1 cellular context compared by ENCODE assay signal in the genomic region with DNA sequence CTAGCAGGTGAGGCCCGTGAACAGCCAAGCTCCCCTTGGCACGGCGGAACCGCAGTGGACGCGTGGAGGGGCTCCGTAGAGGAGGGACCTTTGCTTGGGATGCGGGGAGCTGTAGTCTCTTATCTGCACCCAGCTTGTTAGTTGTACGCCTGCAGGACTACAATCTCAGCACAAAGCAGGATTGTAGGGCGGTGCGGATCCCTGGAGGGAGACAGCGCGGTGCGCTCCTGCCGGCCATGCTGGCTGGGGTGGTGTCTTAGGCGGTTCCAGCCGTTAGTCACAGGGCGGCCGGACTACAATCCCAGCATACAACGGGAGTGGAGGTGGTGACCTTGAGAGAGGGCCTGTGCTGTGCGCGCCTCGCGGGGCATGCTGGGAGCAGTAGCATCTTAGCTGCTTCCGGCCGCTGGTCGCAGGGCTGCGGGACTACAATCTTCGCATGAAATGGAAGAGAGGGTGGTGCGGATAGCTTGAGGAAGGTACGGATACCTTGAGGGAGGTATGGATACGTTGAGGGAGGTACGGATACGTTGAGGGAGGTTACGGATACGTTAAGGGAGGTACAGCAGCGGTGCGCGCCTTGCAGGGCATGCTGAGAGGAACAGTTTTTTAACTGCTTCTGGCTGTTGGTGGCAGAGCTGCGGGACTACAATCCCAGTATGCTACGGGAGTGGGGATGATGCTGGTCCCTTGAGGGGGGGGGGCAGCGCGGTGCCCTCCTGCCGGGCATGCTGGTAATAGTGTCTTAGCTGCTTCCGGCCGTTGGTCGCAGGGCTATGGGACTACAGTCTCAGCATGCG.
TF ChIP-seq lines count a peak whose summit lies in the region.

No MANE protein-coding gene starts in this region.

TF ChIP-seq in K562, 482 proteins besides CTCF, POLR2A, EP300 and RAD21 (continued from another document and continues in another):
- TF ChIP-seq, protein P1, sequence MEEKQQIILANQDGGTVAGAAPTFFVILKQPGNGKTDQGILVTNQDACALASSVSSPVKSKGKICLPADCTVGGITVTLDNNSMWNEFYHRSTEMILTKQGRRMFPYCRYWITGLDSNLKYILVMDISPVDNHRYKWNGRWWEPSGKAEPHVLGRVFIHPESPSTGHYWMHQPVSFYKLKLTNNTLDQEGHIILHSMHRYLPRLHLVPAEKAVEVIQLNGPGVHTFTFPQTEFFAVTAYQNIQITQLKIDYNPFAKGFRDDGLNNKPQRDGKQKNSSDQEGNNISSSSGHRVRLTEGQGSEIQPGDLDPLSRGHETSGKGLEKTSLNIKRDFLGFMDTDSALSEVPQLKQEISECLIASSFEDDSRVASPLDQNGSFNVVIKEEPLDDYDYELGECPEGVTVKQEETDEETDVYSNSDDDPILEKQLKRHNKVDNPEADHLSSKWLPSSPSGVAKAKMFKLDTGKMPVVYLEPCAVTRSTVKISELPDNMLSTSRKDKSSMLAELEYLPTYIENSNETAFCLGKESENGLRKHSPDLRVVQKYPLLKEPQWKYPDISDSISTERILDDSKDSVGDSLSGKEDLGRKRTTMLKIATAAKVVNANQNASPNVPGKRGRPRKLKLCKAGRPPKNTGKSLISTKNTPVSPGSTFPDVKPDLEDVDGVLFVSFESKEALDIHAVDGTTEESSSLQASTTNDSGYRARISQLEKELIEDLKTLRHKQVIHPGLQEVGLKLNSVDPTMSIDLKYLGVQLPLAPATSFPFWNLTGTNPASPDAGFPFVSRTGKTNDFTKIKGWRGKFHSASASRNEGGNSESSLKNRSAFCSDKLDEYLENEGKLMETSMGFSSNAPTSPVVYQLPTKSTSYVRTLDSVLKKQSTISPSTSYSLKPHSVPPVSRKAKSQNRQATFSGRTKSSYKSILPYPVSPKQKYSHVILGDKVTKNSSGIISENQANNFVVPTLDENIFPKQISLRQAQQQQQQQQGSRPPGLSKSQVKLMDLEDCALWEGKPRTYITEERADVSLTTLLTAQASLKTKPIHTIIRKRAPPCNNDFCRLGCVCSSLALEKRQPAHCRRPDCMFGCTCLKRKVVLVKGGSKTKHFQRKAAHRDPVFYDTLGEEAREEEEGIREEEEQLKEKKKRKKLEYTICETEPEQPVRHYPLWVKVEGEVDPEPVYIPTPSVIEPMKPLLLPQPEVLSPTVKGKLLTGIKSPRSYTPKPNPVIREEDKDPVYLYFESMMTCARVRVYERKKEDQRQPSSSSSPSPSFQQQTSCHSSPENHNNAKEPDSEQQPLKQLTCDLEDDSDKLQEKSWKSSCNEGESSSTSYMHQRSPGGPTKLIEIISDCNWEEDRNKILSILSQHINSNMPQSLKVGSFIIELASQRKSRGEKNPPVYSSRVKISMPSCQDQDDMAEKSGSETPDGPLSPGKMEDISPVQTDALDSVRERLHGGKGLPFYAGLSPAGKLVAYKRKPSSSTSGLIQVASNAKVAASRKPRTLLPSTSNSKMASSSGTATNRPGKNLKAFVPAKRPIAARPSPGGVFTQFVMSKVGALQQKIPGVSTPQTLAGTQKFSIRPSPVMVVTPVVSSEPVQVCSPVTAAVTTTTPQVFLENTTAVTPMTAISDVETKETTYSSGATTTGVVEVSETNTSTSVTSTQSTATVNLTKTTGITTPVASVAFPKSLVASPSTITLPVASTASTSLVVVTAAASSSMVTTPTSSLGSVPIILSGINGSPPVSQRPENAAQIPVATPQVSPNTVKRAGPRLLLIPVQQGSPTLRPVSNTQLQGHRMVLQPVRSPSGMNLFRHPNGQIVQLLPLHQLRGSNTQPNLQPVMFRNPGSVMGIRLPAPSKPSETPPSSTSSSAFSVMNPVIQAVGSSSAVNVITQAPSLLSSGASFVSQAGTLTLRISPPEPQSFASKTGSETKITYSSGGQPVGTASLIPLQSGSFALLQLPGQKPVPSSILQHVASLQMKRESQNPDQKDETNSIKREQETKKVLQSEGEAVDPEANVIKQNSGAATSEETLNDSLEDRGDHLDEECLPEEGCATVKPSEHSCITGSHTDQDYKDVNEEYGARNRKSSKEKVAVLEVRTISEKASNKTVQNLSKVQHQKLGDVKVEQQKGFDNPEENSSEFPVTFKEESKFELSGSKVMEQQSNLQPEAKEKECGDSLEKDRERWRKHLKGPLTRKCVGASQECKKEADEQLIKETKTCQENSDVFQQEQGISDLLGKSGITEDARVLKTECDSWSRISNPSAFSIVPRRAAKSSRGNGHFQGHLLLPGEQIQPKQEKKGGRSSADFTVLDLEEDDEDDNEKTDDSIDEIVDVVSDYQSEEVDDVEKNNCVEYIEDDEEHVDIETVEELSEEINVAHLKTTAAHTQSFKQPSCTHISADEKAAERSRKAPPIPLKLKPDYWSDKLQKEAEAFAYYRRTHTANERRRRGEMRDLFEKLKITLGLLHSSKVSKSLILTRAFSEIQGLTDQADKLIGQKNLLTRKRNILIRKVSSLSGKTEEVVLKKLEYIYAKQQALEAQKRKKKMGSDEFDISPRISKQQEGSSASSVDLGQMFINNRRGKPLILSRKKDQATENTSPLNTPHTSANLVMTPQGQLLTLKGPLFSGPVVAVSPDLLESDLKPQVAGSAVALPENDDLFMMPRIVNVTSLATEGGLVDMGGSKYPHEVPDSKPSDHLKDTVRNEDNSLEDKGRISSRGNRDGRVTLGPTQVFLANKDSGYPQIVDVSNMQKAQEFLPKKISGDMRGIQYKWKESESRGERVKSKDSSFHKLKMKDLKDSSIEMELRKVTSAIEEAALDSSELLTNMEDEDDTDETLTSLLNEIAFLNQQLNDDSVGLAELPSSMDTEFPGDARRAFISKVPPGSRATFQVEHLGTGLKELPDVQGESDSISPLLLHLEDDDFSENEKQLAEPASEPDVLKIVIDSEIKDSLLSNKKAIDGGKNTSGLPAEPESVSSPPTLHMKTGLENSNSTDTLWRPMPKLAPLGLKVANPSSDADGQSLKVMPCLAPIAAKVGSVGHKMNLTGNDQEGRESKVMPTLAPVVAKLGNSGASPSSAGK (IDR thresholded peaks at IDR 0.05) = peak; percentile 37
- TF ChIP-seq ILF3 (IDR thresholded peaks at IDR 0.05; ENCODE audit: borderline replicate concordance) (no peak), E2F3 (CRISPR knock-in tag; IDR thresholded peaks at IDR 0.05) (0 out of 2 replicates have a peak, but pooled peaks have one; percentile 74), FOSL1 (tag; conservative IDR thresholded peaks at IDR 0.05) (0 out of 2 replicates have a peak, but pooled peaks have one; percentile 12), ZNF740 (CRISPR knock-in tag; IDR thresholded peaks at IDR 0.05) (0 out of 2 replicates have a peak, but pooled peaks have one; percentile 63), ZNF740 (tag; IDR thresholded peaks at IDR 0.05) (peak in 1 of 2 experiments; percentile 47; a peak in 1 of 4 replicates), MXI1 (IDR thresholded peaks at IDR 0.05; ENCODE audit: low read depth, low read length) (peak; percentile 10; the same call in 1 of the 2 replicates), TAF9B (IDR thresholded peaks at IDR 0.05; ENCODE audit: partially characterized antibody) (peak; percentile 68), CREB3L1 (IDR thresholded peaks at IDR 0.05; ENCODE audit: borderline replicate concordance, low read depth) (peak; percentile 74), ZNF75A (CRISPR knock-in tag; IDR thresholded peaks at IDR 0.05) (no peak), MTA1 (IDR thresholded peaks at IDR 0.05; ENCODE audit: borderline replicate concordance) (no peak), ARID3A (IDR thresholded peaks at IDR 0.05; ENCODE audit: borderline replicate concordance, low read depth, low read length) (no peak), RCOR1 (IDR thresholded peaks at IDR 0.05; ENCODE audit: borderline replicate concordance in 1 of 2, low read depth in 2 of 2, low read length in 2 of 2) (peak in 1 of 2 experiments; percentile 20; a peak in 1 of 4 replicates), MAFK (IDR thresholded peaks at IDR 0.05; ENCODE audit: low read length) (no peak), ZNF668 (CRISPR knock-in tag; IDR thresholded peaks at IDR 0.05) (no peak), KDM4B (IDR thresholded peaks at IDR 0.05; ENCODE audit: borderline replicate concordance in 2 of 2, low read depth in 1 of 2) (0 out of 4 replicates have a peak, but pooled peaks of 1 of the 2 experiments have one; percentile 21), CXXC5 (CRISPR knock-in tag; IDR thresholded peaks at IDR 0.05) (peak; percentile 52), ELK3 (CRISPR knock-in tag; IDR thresholded peaks at IDR 0.05) (no peak), PHTF2 (CRISPR knock-in tag; IDR thresholded peaks at IDR 0.05) (no peak), PHF20 (IDR thresholded peaks at IDR 0.05; ENCODE audit: partially characterized antibody) (peak; percentile 20), SRSF1 (IDR thresholded peaks at IDR 0.05; ENCODE audit: low read depth, low read length) (no peak), IFI16 (CRISPR knock-in tag; IDR thresholded peaks at IDR 0.05) (no peak)
- TF ChIP-seq, protein P2, sequence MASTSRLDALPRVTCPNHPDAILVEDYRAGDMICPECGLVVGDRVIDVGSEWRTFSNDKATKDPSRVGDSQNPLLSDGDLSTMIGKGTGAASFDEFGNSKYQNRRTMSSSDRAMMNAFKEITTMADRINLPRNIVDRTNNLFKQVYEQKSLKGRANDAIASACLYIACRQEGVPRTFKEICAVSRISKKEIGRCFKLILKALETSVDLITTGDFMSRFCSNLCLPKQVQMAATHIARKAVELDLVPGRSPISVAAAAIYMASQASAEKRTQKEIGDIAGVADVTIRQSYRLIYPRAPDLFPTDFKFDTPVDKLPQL (IDR thresholded peaks at IDR 0.05; ENCODE audit: extremely low read depth, insufficient read length) = peak; percentile 27
- TF ChIP-seq, protein P3, sequence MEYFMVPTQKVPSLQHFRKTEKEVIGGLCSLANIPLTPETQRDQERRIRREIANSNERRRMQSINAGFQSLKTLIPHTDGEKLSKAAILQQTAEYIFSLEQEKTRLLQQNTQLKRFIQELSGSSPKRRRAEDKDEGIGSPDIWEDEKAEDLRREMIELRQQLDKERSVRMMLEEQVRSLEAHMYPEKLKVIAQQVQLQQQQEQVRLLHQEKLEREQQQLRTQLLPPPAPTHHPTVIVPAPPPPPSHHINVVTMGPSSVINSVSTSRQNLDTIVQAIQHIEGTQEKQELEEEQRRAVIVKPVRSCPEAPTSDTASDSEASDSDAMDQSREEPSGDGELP (CRISPR knock-in tag; IDR thresholded peaks at IDR 0.05; ENCODE audit: borderline replicate concordance) = peak; percentile 76; the same call in 1 of the 2 replicates
- TF ChIP-seq, protein P4, sequence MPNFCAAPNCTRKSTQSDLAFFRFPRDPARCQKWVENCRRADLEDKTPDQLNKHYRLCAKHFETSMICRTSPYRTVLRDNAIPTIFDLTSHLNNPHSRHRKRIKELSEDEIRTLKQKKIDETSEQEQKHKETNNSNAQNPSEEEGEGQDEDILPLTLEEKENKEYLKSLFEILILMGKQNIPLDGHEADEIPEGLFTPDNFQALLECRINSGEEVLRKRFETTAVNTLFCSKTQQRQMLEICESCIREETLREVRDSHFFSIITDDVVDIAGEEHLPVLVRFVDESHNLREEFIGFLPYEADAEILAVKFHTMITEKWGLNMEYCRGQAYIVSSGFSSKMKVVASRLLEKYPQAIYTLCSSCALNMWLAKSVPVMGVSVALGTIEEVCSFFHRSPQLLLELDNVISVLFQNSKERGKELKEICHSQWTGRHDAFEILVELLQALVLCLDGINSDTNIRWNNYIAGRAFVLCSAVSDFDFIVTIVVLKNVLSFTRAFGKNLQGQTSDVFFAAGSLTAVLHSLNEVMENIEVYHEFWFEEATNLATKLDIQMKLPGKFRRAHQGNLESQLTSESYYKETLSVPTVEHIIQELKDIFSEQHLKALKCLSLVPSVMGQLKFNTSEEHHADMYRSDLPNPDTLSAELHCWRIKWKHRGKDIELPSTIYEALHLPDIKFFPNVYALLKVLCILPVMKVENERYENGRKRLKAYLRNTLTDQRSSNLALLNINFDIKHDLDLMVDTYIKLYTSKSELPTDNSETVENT (CRISPR knock-in tag; IDR thresholded peaks at IDR 0.05) = peak; percentile 77; the same call in 1 of the 2 replicates
